ENCODE assay signal across 11 cellular contexts in the genomic region with DNA sequence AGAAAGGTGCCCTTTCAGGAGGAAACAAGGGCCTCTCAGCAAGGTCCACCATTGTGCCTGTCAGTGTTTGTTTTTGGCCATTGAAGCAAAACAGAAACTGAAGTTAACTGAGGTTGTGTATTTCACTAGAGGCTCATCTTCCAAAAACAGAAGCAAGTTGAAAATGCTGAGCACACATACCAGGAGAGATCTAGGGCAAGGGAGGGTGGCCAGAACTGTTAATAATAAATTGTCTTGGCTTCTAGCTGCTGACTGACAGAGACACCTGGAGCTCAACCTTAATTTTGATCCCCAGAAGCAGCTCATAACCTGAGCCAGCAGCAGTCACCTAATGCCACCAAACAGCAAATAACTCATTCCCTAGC. TPM values are rescaled to one million over a fixed set of nuclear protein-coding genes. Genes with fewer than 3 reads are reported as not detected.
DNase-seq lines count a peak whose midpoint lies in the region; ATAC-seq and TF ChIP-seq lines count a peak whose summit lies in the region.
"Had no signal": no experiment of that assay in that cellular context is flagged by ENCODE, and none has a peak within 500 bp of the region (broad histone marks: within the 10 kb centered on the region; RNA-seq: fewer than 3 reads in every experiment).

No MANE protein-coding gene starts in this region.

- in situ Hi-C loops in GM13977 (cut with MboI; ENCODE audit: low pct_unique_long_range_greater_than_20kb, low sequenced_read_pairs, unreplicated experiment): no loop called here

- no peak overlapping the region for H3K9ac ChIP-seq in neural progenitor cell

- H3K4me3 Mint-ChIP-seq in activated naive CD8-positive, alpha-beta T cell treated with anti-CD3 and anti-CD28 coated beads, Interleukin-2, amount 50 U/mL, for 24 hours: peak overlapping the region; percentile 16
- H3K4me3 Mint-ChIP-seq in neural progenitor cell (no peak overlapping the region), Calu3 (ENCODE audit: low read depth, unreplicated experiment) (no peak overlapping the region), Caco-2 (ENCODE audit: unreplicated experiment) (no peak overlapping the region)

- no peak overlapping the region for H3K4me3 ChIP-seq in neural progenitor cell
- H3K4me3 ChIP-seq in Caco-2 (ENCODE audit: low read depth, low read length): no peak overlapping the region

- H3K9me3 ChIP-seq in neural progenitor cell (ENCODE audit: low read depth): no peaks in the 10 kb centered on the region
- H3K9me3 ChIP-seq in Caco-2: no peaks in the 10 kb centered on the region

- peaks cover 15% of the 10 kb centered on the region for H3K4me1 ChIP-seq in neural progenitor cell
- H3K4me1 ChIP-seq in Caco-2: no peaks in the 10 kb centered on the region

- ATAC-seq in HG03097 (IDR thresholded peaks at IDR 0.05; ENCODE audit: low FRiP score, unreplicated experiment) (peak; percentile 58), HG03175 (IDR thresholded peaks at IDR 0.05; ENCODE audit: unreplicated experiment) (no peak)
- no peak for ATAC-seq in activated naive CD8-positive, alpha-beta T cell treated with anti-CD3 and anti-CD28 coated beads, Interleukin-2, amount 50 U/mL, for 24 hours

- peaks cover 48% of the 10 kb centered on the region for H3K4me1 Mint-ChIP-seq in activated naive CD8-positive, alpha-beta T cell treated with anti-CD3 and anti-CD28 coated beads, Interleukin-2, amount 50 U/mL, for 24 hours
- peaks cover 5% of the 10 kb centered on the region for H3K4me1 Mint-ChIP-seq in neural progenitor cell
- H3K4me1 Mint-ChIP-seq in Calu3 (ENCODE audit: low read depth, unreplicated experiment): no peaks in the 10 kb centered on the region
- H3K4me1 Mint-ChIP-seq in Caco-2 (ENCODE audit: low read depth, unreplicated experiment): no peaks in the 10 kb centered on the region

- DNase-seq in GM13977 (ENCODE audit: low spot score): peak; percentile 58
- DNase-seq in activated naive CD8-positive, alpha-beta T cell treated with anti-CD3 and anti-CD28 coated beads, Interleukin-2, amount 50 U/mL, for 24 hours: no peak
- DNase-seq in neural progenitor cell (ENCODE audit: low spot score): peak; percentile 69
- DNase-seq in Calu3: no peak
- no peak for DNase-seq in NCI-H2196 treated with DMSO at 0.1 percent for 48 hours (lab: John Stamatoyannopoulos, UW; ENCODE audit: unreplicated experiment)
- no peak for DNase-seq in Caco-2
- DNase-seq: EL, NCI-H526 treated with DMSO at 0.1 percent for 48 hours had no signal

- H3K4me2 ChIP-seq in neural progenitor cell: peak overlapping the region; percentile 69

- POLR2A ChIA-PET in Caco-2 (lab: Charles Lee): no interaction called here

- TF ChIP-seq CTCF in GM13977 (IDR thresholded peaks at IDR 0.05; ENCODE audit: extremely low read depth, insufficient read depth, missing control alignments) (no peak), neural progenitor cell (IDR thresholded peaks at IDR 0.05) (no peak), Calu3 (IDR thresholded peaks at IDR 0.05; ENCODE audit: unreplicated experiment) (no peak), Caco-2 (IDR thresholded peaks at IDR 0.05; ENCODE audit: insufficient read depth in 1 of 2, low read depth in 1 of 2, low read length in 1 of 2, severe bottlenecking in 1 of 2, unreplicated experiment in 1 of 2) (no peak)

- CTCF ChIA-PET in Calu3 (lab: Charles Lee) (no interaction called here), Caco-2 (lab: Charles Lee) (no interaction called here)

- H3K27ac ChIP-seq in neural progenitor cell: peak overlapping the region; percentile 66

- BruUV-seq in Calu3 (replicated peaks; lab: Mats Ljungman, UMichigan) (no TSS peak), Caco-2 (replicated peaks; lab: Mats Ljungman, UMichigan) (no TSS peak)

- H3K79me2 ChIP-seq in neural progenitor cell (ENCODE audit: low read depth): no peaks in the 10 kb centered on the region

- H3K27me3 Mint-ChIP-seq in activated naive CD8-positive, alpha-beta T cell treated with anti-CD3 and anti-CD28 coated beads, Interleukin-2, amount 50 U/mL, for 24 hours: no peaks in the 10 kb centered on the region
- peaks cover 10% of the 10 kb centered on the region for H3K27me3 Mint-ChIP-seq in neural progenitor cell (ENCODE audit: insufficient read depth, low read depth)
- no peaks in the 10 kb centered on the region for H3K27me3 Mint-ChIP-seq in Calu3 (ENCODE audit: unreplicated experiment)
- no peaks in the 10 kb centered on the region for H3K27me3 Mint-ChIP-seq in Caco-2 (ENCODE audit: insufficient read depth, unreplicated experiment)

- H3K9me3 Mint-ChIP-seq in activated naive CD8-positive, alpha-beta T cell treated with anti-CD3 and anti-CD28 coated beads, Interleukin-2, amount 50 U/mL, for 24 hours: no peaks in the 10 kb centered on the region
- H3K9me3 Mint-ChIP-seq in neural progenitor cell: no peaks in the 10 kb centered on the region
- H3K9me3 Mint-ChIP-seq in Calu3 (ENCODE audit: low read depth, unreplicated experiment): no peaks in the 10 kb centered on the region
- no peaks in the 10 kb centered on the region for H3K9me3 Mint-ChIP-seq in Caco-2 (ENCODE audit: unreplicated experiment)

- no peaks in the 10 kb centered on the region for H3K36me3 ChIP-seq in neural progenitor cell
- H3K36me3 ChIP-seq in Caco-2 (ENCODE audit: control insufficient read depth, insufficient read depth, low read length): peaks cover 2% of the 10 kb centered on the region; the same call in 1 of the 2 replicates

- H3K27me3 ChIP-seq in neural progenitor cell (peaks cover 12% of the 10 kb centered on the region), Caco-2 (replicated peaks; ENCODE audit: control insufficient read depth, insufficient read depth, low read length) (no peaks in the 10 kb centered on the region)

- H3K36me3 Mint-ChIP-seq in activated naive CD8-positive, alpha-beta T cell treated with anti-CD3 and anti-CD28 coated beads, Interleukin-2, amount 50 U/mL, for 24 hours (ENCODE audit: low read depth): peaks cover 16% of the 10 kb centered on the region
- H3K36me3 Mint-ChIP-seq in neural progenitor cell (peaks cover 5% of the 10 kb centered on the region), Calu3 (ENCODE audit: insufficient read depth, unreplicated experiment) (peaks cover 5% of the 10 kb centered on the region), Caco-2 (ENCODE audit: insufficient read depth, unreplicated experiment) (peaks cover 59% of the 10 kb centered on the region)

- H4K20me1 ChIP-seq in neural progenitor cell (ENCODE audit: low read depth): no peaks in the 10 kb centered on the region

- H2AFZ ChIP-seq in neural progenitor cell (replicated peaks): no peak overlapping the region

- peaks cover 22% of the 10 kb centered on the region for H3F3A ChIP-seq in neural progenitor cell (ENCODE audit: low read depth)

- peak overlapping the region; percentile 84 for H3K27ac Mint-ChIP-seq in activated naive CD8-positive, alpha-beta T cell treated with anti-CD3 and anti-CD28 coated beads, Interleukin-2, amount 50 U/mL, for 24 hours
- H3K27ac Mint-ChIP-seq in neural progenitor cell: no peak overlapping the region
- H3K27ac Mint-ChIP-seq in Calu3 (ENCODE audit: unreplicated experiment): no peak overlapping the region
- H3K27ac Mint-ChIP-seq in Caco-2 (ENCODE audit: unreplicated experiment): no peak overlapping the region
- H3K27ac Mint-ChIP-seq: progenitor cell of endocrine pancreas had no signal

- intact Hi-C loops in Calu3 (cut with micrococcal nuclease; ENCODE audit: unreplicated experiment) (no loop called here), Caco-2 (cut with micrococcal nuclease; ENCODE audit: unreplicated experiment) (no loop called here)

RNA-seq across cellular contexts. Expression of a gene that starts 5.2 kb away (rescaled TPM):
- total RNA-seq in neural progenitor cell (ENCODE audit: low replicate concordance): 0.84 and 0.86 TPM in 2 replicates
- 2.5 and 5.2 TPM in 2 replicates for total RNA-seq in Calu3 (2022)
- total RNA-seq in Caco-2 (2022): 46.5 and 48.3 TPM in 2 replicates

RNA-seq across cellular contexts. Expression of a gene that starts 37.6 kb away (rescaled TPM):
- total RNA-seq in neural progenitor cell (ENCODE audit: low replicate concordance) (23.3 and 23.8 TPM in 2 replicates), Calu3 (2022) (27.0 and 30.1 TPM in 2 replicates), Caco-2 (2022) (53.1 and 53.4 TPM in 2 replicates)

RNA-seq across cellular contexts. Expression of a gene that starts 53.0 kb away (rescaled TPM):
- 24.2 and 33.6 TPM in 2 replicates for total RNA-seq in neural progenitor cell (ENCODE audit: low replicate concordance)
- 18.2 and 20.6 TPM in 2 replicates for total RNA-seq in Calu3 (2022)
- total RNA-seq in Caco-2 (2022): 15.1 and 17.2 TPM in 2 replicates

RNA-seq across cellular contexts. Expression of a gene that starts 55.6 kb away (rescaled TPM):
- total RNA-seq in neural progenitor cell (ENCODE audit: low replicate concordance): 12.4 and 18.2 TPM in 2 replicates
- 8.4 and 8.8 TPM in 2 replicates for total RNA-seq in Calu3 (2022)
- 9.9 and 12.4 TPM in 2 replicates for total RNA-seq in Caco-2 (2022)

Comparison
In these comparisons a context has a peak if more than half of its experiments do, and no peak if none do; other contexts are left out.
1. DNase-seq: peak in GM13977 (single experiment) and neural progenitor cell (single experiment); none in activated naive CD8-positive, alpha-beta T cell treated with anti-CD3 and anti-CD28 coated beads, Interleukin-2, amount 50 U/mL, for 24 hours (single experiment), Calu3 (single experiment), NCI-H2196 treated with DMSO at 0.1 percent for 48 hours (single experiment) and Caco-2 (0 of 2).